In genomic region chr1:223410036-223410435, GRCh38 we compare ENCODE assay signal across 22 cellular contexts. TPM values are rescaled to one million over a fixed set of nuclear protein-coding genes. Genes with fewer than 3 reads are reported as not detected.
"Had no signal": no experiment of that assay in that cellular context is flagged by ENCODE, and none has a peak within 500 bp of the region (broad histone marks: within the 10 kb centered on the region; RNA-seq: fewer than 3 reads in every experiment).

No MANE protein-coding gene starts in this region.

- DNase-seq: KBM-7, NCI-H1092, NCI-H1105 treated with DMSO at 0.1 percent for 48 hours, NCI-H1417 treated with DMSO at 0.1 percent for 48 hours, NCI-H187, NCI-H2029, NCI-H2081 treated with DMSO at 0.1 percent for 48 hours, NCI-H2171 treated with DMSO at 0.1 percent for 48 hours, NCI-H524, NCI-H526 treated with DMSO at 0.1 percent for 48 hours, NCI-H748 treated with DMSO at 0.1 percent for 48 hours, Right ventricle myocardium superior, RPMI8226, SIG-M5 had no signal

- H3K9me3 ChIP-seq: SJSA1 had no signal

- H3K27me3 ChIP-seq: SJSA1 had no signal

- FAIRE-seq: HTR-8/SVneo, RCC 7860 had no signal

- H3K27ac ChIP-seq: HL-60, SJSA1, SK-N-MC had no signal

- H3K4me3 ChIP-seq: SJSA1, SK-N-MC had no signal

- H3K36me3 ChIP-seq: SJSA1 had no signal

RNA-seq across cellular contexts. Expression of gene CCDC185, which starts 16.8 kb away (rescaled TPM):
- total RNA-seq: LHCN-M2, MCF 10A, NCI-H460, Right ventricle myocardium superior, SJSA1 had no signal

RNA-seq across cellular contexts. Expression of gene SUSD4, which starts 46.1 kb away (rescaled TPM):
- total RNA-seq: NCI-H460 had no signal
